In the genomic region with DNA sequence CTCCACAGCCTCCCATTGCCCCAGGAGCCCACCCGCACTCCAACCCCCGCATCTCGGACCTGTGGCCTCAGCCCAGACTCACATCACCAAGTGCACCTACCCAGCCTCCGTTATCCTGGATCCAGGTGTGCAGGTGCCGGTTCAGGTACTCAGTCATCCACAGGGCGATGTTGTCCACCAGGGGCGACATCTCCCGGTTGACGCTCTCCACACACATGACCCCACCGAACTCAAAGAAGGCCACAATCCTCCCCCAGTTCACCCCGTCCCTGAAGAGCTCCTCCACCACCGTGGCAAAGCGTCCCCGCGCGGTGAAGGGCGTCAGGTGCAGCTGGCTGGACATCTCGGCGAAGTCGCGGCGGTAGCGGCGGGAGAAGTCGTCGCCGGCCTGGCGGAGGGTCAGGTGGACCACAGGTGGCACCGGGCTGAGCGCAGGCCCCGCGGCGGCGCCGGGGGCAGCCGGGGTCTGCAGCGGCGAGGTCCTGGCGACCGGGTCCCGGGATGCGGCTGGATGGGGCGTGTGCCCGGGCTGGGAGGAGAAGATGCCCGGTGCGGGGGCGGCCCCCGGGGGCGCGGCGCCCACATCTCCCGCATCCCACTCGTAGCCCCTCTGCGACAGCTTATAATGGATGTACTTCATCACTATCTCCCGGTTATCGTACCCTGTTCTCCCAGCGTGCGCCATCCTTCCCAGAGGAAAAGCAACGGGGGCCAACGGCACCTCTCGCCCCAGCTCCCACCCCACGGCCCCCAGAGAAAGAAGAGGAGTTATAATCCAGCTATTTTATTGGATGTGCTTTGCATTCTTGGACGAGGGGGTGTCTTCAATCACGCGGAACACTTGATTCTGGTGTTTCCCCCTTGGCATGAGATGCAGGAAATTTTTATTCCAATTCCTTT, we compare ENCODE assay signal across 8 cellular contexts. TPM values are rescaled to one million over a fixed set of nuclear protein-coding genes. Genes with fewer than 3 reads are reported as not detected.
DNase-seq lines count a peak whose midpoint lies in the region; ATAC-seq, FAIRE-seq and TF ChIP-seq lines count a peak whose summit lies in the region.

No MANE protein-coding gene starts in this region.

- peaks cover 50% of the 10 kb centered on the region for H3K36me3 Mint-ChIP-seq in T-helper 2 cell treated with Interferon-gamma antibody and Interleukin-4, amounts not matched to agents 5 μg/mL and 100 μg/mL, for 36 hours (ENCODE audit: low read depth)

- no peaks in the 10 kb centered on the region for H3K27me3 Mint-ChIP-seq in T-helper 2 cell treated with Interferon-gamma antibody and Interleukin-4, amounts not matched to agents 5 μg/mL and 100 μg/mL, for 36 hours (ENCODE audit: low read depth)

- H3K4me1 ChIP-seq in body of pancreas, result peaks cover 30% of the 10 kb centered on the region
- peaks cover 20% of the 10 kb centered on the region for H3K4me1 ChIP-seq in keratinocyte (ENCODE audit: control insufficient read depth, extremely low read depth, insufficient read depth, low read length)

- TF ChIP-seq CTCF in body of pancreas (IDR thresholded peaks at IDR 0.05), result peak; percentile 27 to 72 (median 54)
- peak; percentile 59 to 78 (median 70) for TF ChIP-seq CTCF in keratinocyte (optimal IDR thresholded peaks at IDR 0.05 in 1 of 3, IDR thresholded peaks at IDR 0.05 in 1 of 3, conservative IDR thresholded peaks at IDR 0.05 in 1 of 3; ENCODE audit: extremely low read depth in 1 of 3, insufficient read depth in 2 of 3, low read length in 3 of 3)

- H3K27me3 ChIP-seq in MG63 (no peaks in the 10 kb centered on the region; the same call in 1 of the 2 replicates), body of pancreas (no peaks in the 10 kb centered on the region), keratinocyte (ENCODE audit: control insufficient read depth, extremely low read depth, insufficient read depth, low read length) (peaks cover 10% of the 10 kb centered on the region)

- H3K4me3 ChIP-seq in MG63, result peak overlapping the region; percentile 61
- H3K4me3 ChIP-seq in body of pancreas, result peak overlapping the region in 1 of 2 donors; percentile 48
- H3K4me3 ChIP-seq in keratinocyte (ENCODE audit: control insufficient read depth in 2 of 3, extremely low read depth in 1 of 3, insufficient read depth in 2 of 3, low read depth in 1 of 3, low read length in 3 of 3), result peak overlapping the region; percentile 11 to 84 (median 74)

- peak; percentile 64 for DNase-seq in G401 (ENCODE audit: low spot score)
- peak; percentile 5 for DNase-seq in MG63
- DNase-seq in T-helper 2 cell treated with Interferon-gamma antibody and Interleukin-4, amounts not matched to agents 5 μg/mL and 100 μg/mL, for 36 hours (ENCODE audit: low spot score), result peak; percentile 83
- DNase-seq in body of pancreas, result peak; percentile 50 to 63 (median 60)
- DNase-seq in keratinocyte (ENCODE audit: low read depth, low spot score), result no peak
- DNase-seq in stimulated activated CD4-positive, alpha-beta T cell treated with anti-CD3 and anti-CD28 coated beads, Interleukin-1b, Interleukin-23, amount 100 ng/mL, for 24 hours (ENCODE audit: low read depth in 4 of 4, low spot score in 1 of 4), result peak; percentile 47 to 74 (median 62)
- no peak for DNase-seq in H54 (ENCODE audit: insufficient read length, low spot score)

- TF ChIP-seq POLR2A in body of pancreas (IDR thresholded peaks at IDR 0.05) (peak in 1 of 3 donors; percentile 11), H54 (IDR thresholded peaks at IDR 0.05; ENCODE audit: low read depth, low read length) (no peak)

- H3K36me3 ChIP-seq in MG63, result no peaks in the 10 kb centered on the region
- H3K36me3 ChIP-seq in body of pancreas (replicated peaks in 1 of 2; ENCODE audit: insufficient read depth in 1 of 2, low read depth in 2 of 2), result no peaks in the 10 kb centered on the region
- no peaks in the 10 kb centered on the region for H3K36me3 ChIP-seq in keratinocyte (ENCODE audit: control insufficient read depth in 2 of 2, extremely low read depth in 1 of 2, insufficient read depth in 2 of 2, low read length in 2 of 2)

- no peaks in the 10 kb centered on the region for H3K9me3 Mint-ChIP-seq in T-helper 2 cell treated with Interferon-gamma antibody and Interleukin-4, amounts not matched to agents 5 μg/mL and 100 μg/mL, for 36 hours

- H3K9me3 ChIP-seq in MG63 (no peaks in the 10 kb centered on the region), body of pancreas (no peaks in the 10 kb centered on the region), keratinocyte (ENCODE audit: control insufficient read depth, low read depth, low read length) (no peaks in the 10 kb centered on the region)

- in situ Hi-C loops in G401 (cut with HindIII; ENCODE audit: low sequenced_read_pairs), result loop anchor here (25.0 kb wide), 1 partner anchor 181 kb away; no protein-coding TSS in a partner anchor

- H3K4me1 Mint-ChIP-seq in T-helper 2 cell treated with Interferon-gamma antibody and Interleukin-4, amounts not matched to agents 5 μg/mL and 100 μg/mL, for 36 hours (ENCODE audit: low read depth), result peaks cover 40% of the 10 kb centered on the region

- peak overlapping the region; percentile 87 for H3K27ac Mint-ChIP-seq in T-helper 2 cell treated with Interferon-gamma antibody and Interleukin-4, amounts not matched to agents 5 μg/mL and 100 μg/mL, for 36 hours

- dilution Hi-C loops in keratinocyte (cut with MboI; ENCODE audit: extremely low pct_ligation_motif_present, low sequenced_read_pairs), result loop anchor here (25.0 kb wide), 1 partner anchor 306 kb away; no protein-coding TSS in a partner anchor

- H4K20me1 ChIP-seq in keratinocyte (ENCODE audit: control insufficient read depth, extremely low read depth, insufficient read depth, low read length), result no peaks in the 10 kb centered on the region

- intact Hi-C loops in body of pancreas (cut with DNase I), result no loop called here

- H3K9me1 ChIP-seq in keratinocyte (ENCODE audit: control insufficient read depth, extremely low read depth, insufficient read depth, low read length), result no peaks in the 10 kb centered on the region

- peak overlapping the region; percentile 70 for H3K9ac ChIP-seq in keratinocyte (ENCODE audit: control insufficient read depth, extremely low read depth, insufficient read depth, low read length)

- FAIRE-seq in keratinocyte (lab: Jason Lieb, UNC) (no peak), H54 (lab: Jason Lieb, UNC) (no peak)

- no peak overlapping the region for H2AFZ ChIP-seq in keratinocyte (ENCODE audit: control insufficient read depth, low read length)

- WGBS in body of pancreas, 2 donors, result 3 to 4% methylated on average over 16 to 65 of the region's 65 CpGs

- peak overlapping the region; percentile 93 for H3K4me3 Mint-ChIP-seq in T-helper 2 cell treated with Interferon-gamma antibody and Interleukin-4, amounts not matched to agents 5 μg/mL and 100 μg/mL, for 36 hours

- ATAC-seq in GM21529 (IDR thresholded peaks at IDR 0.05; ENCODE audit: unreplicated experiment) (peak; percentile 50), body of pancreas (peak; percentile 20)

- H3K27ac ChIP-seq in body of pancreas (peak overlapping the region; percentile 35 to 85 (median 67)), keratinocyte (ENCODE audit: control insufficient read depth, insufficient read depth, low read length) (no peak overlapping the region)

- peak overlapping the region; percentile 95 for H3K4me2 ChIP-seq in keratinocyte (ENCODE audit: control insufficient read depth, extremely low read depth, insufficient read depth, low read depth, low read length)

- no peaks in the 10 kb centered on the region for H3K79me2 ChIP-seq in keratinocyte (ENCODE audit: control insufficient read depth, insufficient read depth, low read length)

RNA-seq across cellular contexts. Expression of a gene that starts 1.3 kb away (rescaled TPM):
- 9.9 and 18.2 TPM in 2 replicates for total RNA-seq in G401 (2014; rRNA removed; shearing (Covaris generic))
- total RNA-seq in MG63 (2014; rRNA removed; shearing (Covaris generic); ENCODE audit: low replicate concordance), result 3.0 and 5.4 TPM in 2 replicates
- 10 to 100 TPM; 10.1 to 18.5 TPM for total RNA-seq in body of pancreas
- 0.09 to 0.36 TPM (median 0.30 TPM) in 3 replicates for polyA plus RNA-seq in keratinocyte
- 0.31 TPM for polyA plus RNA-seq in keratinocyte (2011; ENCODE audit: low read depth)
- 0.11 and 0.13 TPM in 2 replicates for polyA plus RNA-seq in keratinocyte (2011; cell fraction: cytosol; rRNA removed)
- 0.23 and 0.43 TPM in 2 replicates for polyA plus RNA-seq in keratinocyte (2011; cell fraction: nucleus; rRNA removed)
- polyA plus RNA-seq in keratinocyte (2012; ENCODE audit: low replicate concordance), result 0.30 and 0.39 TPM in 2 replicates
- polyA minus RNA-seq in keratinocyte, result 0.23 to 0.36 TPM (median 0.32 TPM) in 3 replicates
- 0.38 TPM for polyA minus RNA-seq in keratinocyte (2011; cell fraction: cytosol; rRNA and poly(A)+ RNA removed)
- polyA minus RNA-seq in keratinocyte (2011; cell fraction: nucleus; rRNA and poly(A)+ RNA removed), result 0.53 and 0.54 TPM in 2 replicates

RNA-seq across cellular contexts. Expression of a gene that starts 48.8 kb away (rescaled TPM):
- 23.3 and 27.1 TPM in 2 replicates for total RNA-seq in G401 (2014; rRNA removed; shearing (Covaris generic))
- 17.5 and 23.7 TPM in 2 replicates for total RNA-seq in MG63 (2014; rRNA removed; shearing (Covaris generic); ENCODE audit: low replicate concordance)
- 10 to 100 TPM; 14.5 TPM for total RNA-seq in body of pancreas
- polyA plus RNA-seq in keratinocyte, result 58.3 to 86.4 TPM (median 68.6 TPM) in 3 replicates
- 113 TPM for polyA plus RNA-seq in keratinocyte (2011; ENCODE audit: low read depth)
- polyA plus RNA-seq in keratinocyte (2011; cell fraction: cytosol; rRNA removed), result 58.8 and 75.5 TPM in 2 replicates
- polyA plus RNA-seq in keratinocyte (2011; cell fraction: nucleus; rRNA removed), result 78.1 and 96.1 TPM in 2 replicates
- 74.3 and 90.7 TPM in 2 replicates for polyA plus RNA-seq in keratinocyte (2012; ENCODE audit: low replicate concordance)
- polyA minus RNA-seq in keratinocyte, result 51.8 to 112 TPM (median 65.3 TPM) in 3 replicates
- 69.1 TPM for polyA minus RNA-seq in keratinocyte (2011; cell fraction: cytosol; rRNA and poly(A)+ RNA removed)
- 45.9 and 80.5 TPM in 2 replicates for polyA minus RNA-seq in keratinocyte (2011; cell fraction: nucleus; rRNA and poly(A)+ RNA removed)

Comparison
In these comparisons a context has a peak if more than half of its experiments do, and no peak if none do; other contexts are left out.
1. DNase-seq: peak in G401 (single experiment), MG63 (single experiment), T-helper 2 cell treated with Interferon-gamma antibody and Interleukin-4, amounts not matched to agents 5 μg/mL and 100 μg/mL, for 36 hours (single experiment), body of pancreas (4 of 4) and stimulated activated CD4-positive, alpha-beta T cell treated with anti-CD3 and anti-CD28 coated beads, Interleukin-1b, Interleukin-23, amount 100 ng/mL, for 24 hours (4 of 4); none in keratinocyte (single experiment) and H54 (single experiment).